ENCODE assay signal across 1 cellular context in the genomic region with DNA sequence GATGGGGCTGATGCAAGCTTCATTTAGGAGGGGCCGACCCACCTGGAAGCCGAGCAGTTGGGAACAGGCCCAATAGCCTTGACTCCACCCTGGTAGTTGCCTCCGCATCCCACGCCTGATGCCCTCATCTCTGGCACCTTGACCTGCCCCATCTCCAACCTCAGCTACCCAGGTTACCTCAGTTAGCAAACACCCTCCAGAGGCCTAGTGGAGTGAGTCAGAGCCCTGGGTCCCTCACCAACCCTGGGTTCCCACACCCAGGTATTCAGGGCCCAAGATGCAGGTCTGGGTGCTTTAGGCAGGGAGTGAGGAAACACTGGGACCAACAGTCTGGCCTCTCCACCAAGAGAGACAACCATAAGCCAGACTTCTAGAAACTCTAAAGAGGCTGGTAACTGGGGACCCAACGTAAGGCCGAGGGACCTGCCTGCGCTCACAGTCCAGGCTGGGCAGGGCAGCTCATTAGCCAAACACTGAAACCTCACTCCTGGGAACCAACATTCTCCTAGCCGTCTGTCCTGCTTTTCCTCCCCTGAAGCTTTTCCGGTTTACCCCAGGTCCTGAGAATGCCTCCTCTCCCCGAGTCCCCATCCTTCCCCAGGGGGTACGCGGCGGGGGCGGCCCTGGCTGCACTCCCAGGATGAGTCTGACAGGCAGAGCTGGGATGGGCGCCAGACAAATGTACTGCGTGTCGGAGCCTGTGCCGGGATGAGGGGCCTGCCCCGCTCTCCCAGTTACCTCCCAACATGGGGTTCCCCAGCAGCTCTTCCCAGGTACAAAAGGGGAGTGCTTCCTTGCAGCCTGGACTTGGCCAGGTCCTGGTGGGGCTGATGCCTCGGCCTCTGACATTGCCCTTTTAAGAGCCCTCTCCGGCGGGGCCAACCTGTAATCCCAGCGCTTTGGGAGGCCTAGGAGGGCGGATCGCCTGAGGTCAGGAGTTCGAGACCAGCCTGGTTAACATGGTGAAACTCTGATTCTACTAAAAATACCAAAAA.
A peak's percentile ranks its signal among the peaks of the same experiment; 100 is the strongest.
TF ChIP-seq lines count a peak whose summit lies in the region.

No MANE protein-coding gene starts in this region.

TF ChIP-seq in K562, 482 proteins besides CTCF, POLR2A, EP300 and RAD21 (continued from another document):
- TF ChIP-seq POLR2H (tag; IDR thresholded peaks at IDR 0.05; ENCODE audit: low read depth) (peak; percentile 10; the same call in 1 of the 2 replicates), ZNF24 (IDR thresholded peaks at IDR 0.05) (no peak), SP1 (CRISPR knock-in tag; IDR thresholded peaks at IDR 0.05) (peak; percentile 54; the same call in 1 of the 2 replicates), DPF2 (IDR thresholded peaks at IDR 0.05) (no peak), MCM3 (IDR thresholded peaks at IDR 0.05) (no peak), U2AF1 (optimal IDR thresholded peaks at IDR 0.05; ENCODE audit: low read depth, low read length) (no peak), POLR2AphosphoS2 (IDR thresholded peaks at IDR 0.05; ENCODE audit: low read length) (peak; percentile 77), BHLHE40 (IDR thresholded peaks at IDR 0.05; ENCODE audit: low read length) (peak; percentile 14; the same call in 1 of the 2 replicates), EGR1 (conservative IDR thresholded peaks at IDR 0.05) (peak; percentile 31; the same call in 1 of the 2 replicates), ILF3 (IDR thresholded peaks at IDR 0.05; ENCODE audit: borderline replicate concordance) (peak; percentile 70; the same call in 1 of the 2 replicates), SMAD1 (IDR thresholded peaks at IDR 0.05; ENCODE audit: low read depth, low read length, partially characterized antibody) (peak; percentile 16)
TF ChIP-seq in K562: peak in this region for 62.
